Comparison of ENCODE assay signal across 1 cellular context in the genomic region with DNA sequence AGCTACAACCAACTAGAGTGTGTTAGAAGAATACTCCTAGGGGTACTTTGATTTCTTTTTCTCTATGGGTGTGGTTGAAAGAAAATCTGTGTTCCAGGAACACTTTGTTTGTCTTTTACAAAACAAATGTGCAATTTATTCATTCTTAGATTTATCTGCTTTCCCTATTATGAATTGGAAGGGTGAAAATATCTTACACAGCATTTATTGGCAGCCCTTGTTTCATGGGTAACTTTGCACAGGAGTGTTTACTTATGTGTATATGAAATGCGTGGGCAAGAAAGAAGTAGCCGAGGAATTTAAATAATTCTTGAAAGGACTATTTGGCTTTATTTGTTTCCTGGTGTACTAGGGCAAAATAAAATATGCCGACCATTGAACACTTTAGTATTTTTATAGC.
TF ChIP-seq lines count a peak whose summit lies in the region.

No MANE protein-coding gene starts in this region.

TF ChIP-seq in GM23338, 12 proteins besides CTCF, POLR2A, EP300 and RAD21 (continued from another document):
- TF ChIP-seq, protein P1, sequence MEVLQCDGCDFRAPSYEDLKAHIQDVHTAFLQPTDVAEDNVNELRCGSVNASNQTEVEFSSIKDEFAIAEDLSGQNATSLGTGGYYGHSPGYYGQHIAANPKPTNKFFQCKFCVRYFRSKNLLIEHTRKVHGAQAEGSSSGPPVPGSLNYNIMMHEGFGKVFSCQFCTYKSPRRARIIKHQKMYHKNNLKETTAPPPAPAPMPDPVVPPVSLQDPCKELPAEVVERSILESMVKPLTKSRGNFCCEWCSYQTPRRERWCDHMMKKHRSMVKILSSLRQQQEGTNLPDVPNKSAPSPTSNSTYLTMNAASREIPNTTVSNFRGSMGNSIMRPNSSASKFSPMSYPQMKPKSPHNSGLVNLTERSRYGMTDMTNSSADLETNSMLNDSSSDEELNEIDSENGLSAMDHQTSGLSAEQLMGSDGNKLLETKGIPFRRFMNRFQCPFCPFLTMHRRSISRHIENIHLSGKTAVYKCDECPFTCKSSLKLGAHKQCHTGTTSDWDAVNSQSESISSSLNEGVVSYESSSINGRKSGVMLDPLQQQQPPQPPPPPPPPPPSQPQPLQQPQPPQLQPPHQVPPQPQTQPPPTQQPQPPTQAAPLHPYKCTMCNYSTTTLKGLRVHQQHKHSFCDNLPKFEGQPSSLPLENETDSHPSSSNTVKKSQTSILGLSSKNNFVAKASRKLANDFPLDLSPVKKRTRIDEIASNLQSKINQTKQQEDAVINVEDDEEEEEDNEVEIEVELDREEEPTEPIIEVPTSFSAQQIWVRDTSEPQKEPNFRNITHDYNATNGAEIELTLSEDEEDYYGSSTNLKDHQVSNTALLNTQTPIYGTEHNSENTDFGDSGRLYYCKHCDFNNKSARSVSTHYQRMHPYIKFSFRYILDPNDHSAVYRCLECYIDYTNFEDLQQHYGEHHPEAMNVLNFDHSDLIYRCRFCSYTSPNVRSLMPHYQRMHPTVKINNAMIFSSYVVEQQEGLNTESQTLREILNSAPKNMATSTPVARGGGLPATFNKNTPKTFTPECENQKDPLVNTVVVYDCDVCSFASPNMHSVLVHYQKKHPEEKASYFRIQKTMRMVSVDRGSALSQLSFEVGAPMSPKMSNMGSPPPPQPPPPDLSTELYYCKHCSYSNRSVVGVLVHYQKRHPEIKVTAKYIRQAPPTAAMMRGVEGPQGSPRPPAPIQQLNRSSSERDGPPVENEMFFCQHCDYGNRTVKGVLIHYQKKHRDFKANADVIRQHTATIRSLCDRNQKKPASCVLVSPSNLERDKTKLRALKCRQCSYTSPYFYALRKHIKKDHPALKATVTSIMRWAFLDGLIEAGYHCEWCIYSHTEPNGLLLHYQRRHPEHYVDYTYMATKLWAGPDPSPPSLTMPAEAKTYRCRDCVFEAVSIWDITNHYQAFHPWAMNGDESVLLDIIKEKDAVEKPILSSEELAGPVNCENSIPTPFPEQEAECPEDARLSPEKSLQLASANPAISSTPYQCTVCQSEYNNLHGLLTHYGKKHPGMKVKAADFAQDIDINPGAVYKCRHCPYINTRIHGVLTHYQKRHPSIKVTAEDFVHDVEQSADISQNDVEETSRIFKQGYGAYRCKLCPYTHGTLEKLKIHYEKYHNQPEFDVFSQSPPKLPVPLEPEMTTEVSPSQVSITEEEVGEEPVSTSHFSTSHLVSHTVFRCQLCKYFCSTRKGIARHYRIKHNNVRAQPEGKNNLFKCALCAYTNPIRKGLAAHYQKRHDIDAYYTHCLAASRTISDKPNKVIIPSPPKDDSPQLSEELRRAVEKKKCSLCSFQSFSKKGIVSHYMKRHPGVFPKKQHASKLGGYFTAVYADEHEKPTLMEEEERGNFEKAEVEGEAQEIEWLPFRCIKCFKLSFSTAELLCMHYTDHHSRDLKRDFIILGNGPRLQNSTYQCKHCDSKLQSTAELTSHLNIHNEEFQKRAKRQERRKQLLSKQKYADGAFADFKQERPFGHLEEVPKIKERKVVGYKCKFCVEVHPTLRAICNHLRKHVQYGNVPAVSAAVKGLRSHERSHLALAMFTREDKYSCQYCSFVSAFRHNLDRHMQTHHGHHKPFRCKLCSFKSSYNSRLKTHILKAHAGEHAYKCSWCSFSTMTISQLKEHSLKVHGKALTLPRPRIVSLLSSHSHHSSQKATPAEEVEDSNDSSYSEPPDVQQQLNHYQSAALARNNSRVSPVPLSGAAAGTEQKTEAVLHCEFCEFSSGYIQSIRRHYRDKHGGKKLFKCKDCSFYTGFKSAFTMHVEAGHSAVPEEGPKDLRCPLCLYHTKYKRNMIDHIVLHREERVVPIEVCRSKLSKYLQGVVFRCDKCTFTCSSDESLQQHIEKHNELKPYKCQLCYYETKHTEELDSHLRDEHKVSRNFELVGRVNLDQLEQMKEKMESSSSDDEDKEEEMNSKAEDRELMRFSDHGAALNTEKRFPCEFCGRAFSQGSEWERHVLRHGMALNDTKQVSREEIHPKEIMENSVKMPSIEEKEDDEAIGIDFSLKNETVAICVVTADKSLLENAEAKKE (CRISPR knock-in tag; IDR thresholded peaks at IDR 0.05), result no peak
- TF ChIP-seq ZNF114 (CRISPR knock-in tag; IDR thresholded peaks at IDR 0.05), result no peak
- TF ChIP-seq, protein P2, sequence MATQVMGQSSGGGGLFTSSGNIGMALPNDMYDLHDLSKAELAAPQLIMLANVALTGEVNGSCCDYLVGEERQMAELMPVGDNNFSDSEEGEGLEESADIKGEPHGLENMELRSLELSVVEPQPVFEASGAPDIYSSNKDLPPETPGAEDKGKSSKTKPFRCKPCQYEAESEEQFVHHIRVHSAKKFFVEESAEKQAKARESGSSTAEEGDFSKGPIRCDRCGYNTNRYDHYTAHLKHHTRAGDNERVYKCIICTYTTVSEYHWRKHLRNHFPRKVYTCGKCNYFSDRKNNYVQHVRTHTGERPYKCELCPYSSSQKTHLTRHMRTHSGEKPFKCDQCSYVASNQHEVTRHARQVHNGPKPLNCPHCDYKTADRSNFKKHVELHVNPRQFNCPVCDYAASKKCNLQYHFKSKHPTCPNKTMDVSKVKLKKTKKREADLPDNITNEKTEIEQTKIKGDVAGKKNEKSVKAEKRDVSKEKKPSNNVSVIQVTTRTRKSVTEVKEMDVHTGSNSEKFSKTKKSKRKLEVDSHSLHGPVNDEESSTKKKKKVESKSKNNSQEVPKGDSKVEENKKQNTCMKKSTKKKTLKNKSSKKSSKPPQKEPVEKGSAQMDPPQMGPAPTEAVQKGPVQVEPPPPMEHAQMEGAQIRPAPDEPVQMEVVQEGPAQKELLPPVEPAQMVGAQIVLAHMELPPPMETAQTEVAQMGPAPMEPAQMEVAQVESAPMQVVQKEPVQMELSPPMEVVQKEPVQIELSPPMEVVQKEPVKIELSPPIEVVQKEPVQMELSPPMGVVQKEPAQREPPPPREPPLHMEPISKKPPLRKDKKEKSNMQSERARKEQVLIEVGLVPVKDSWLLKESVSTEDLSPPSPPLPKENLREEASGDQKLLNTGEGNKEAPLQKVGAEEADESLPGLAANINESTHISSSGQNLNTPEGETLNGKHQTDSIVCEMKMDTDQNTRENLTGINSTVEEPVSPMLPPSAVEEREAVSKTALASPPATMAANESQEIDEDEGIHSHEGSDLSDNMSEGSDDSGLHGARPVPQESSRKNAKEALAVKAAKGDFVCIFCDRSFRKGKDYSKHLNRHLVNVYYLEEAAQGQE (IDR thresholded peaks at IDR 0.05; ENCODE audit: unreplicated experiment), result no peak
- no peak for TF ChIP-seq EZH2phosphoT487 (IDR thresholded peaks at IDR 0.05; ENCODE audit: unreplicated experiment)
- no peak for TF ChIP-seq EZH2 (IDR thresholded peaks at IDR 0.05; ENCODE audit: low read depth, unreplicated experiment)
- TF ChIP-seq POLR2AphosphoS5 (IDR thresholded peaks at IDR 0.05; ENCODE audit: low read depth), result no peak
